Comparison of ENCODE assay signal across 8 cellular contexts in genomic region chr12:120687570-120688289, GRCh38. TPM values are rescaled to one million over a fixed set of nuclear protein-coding genes. Genes with fewer than 3 reads are reported as not detected.
DNase-seq lines count a peak whose midpoint lies in the region; ATAC-seq, FAIRE-seq and TF ChIP-seq lines count a peak whose summit lies in the region.

No MANE protein-coding gene starts in this region.

- DNase-seq in cardiac muscle cell (ENCODE audit: low read depth in 1 of 2, low spot score in 1 of 2) (peak; percentile 42 to 47), Right ventricle myocardium superior (no peak), esophagus muscularis mucosa (ENCODE audit: extremely low spot score) (no peak), pancreas (no peak), iPS-NIHi7 (ENCODE audit: extremely low spot score) (no peak), UCSD-AML1 (lab: John Stamatoyannopoulos, UW; ENCODE audit: unreplicated experiment) (no peak)
- DNase-seq in activated CD8-positive, alpha-beta memory T cell treated with anti-CD3 and anti-CD28 coated beads for 24 hours = peak; percentile 69

- no peak for TF ChIP-seq EP300 in esophagus muscularis mucosa (IDR thresholded peaks at IDR 0.05)

- H3K27me3 ChIP-seq in cardiac muscle cell (no peaks in the 10 kb centered on the region), esophagus muscularis mucosa (no peaks in the 10 kb centered on the region), pancreas (no peaks in the 10 kb centered on the region)

- H3K27ac ChIP-seq in cardiac muscle cell (peak overlapping the region; percentile 97), esophagus muscularis mucosa (replicated peaks in 1 of 4) (peak overlapping the region; percentile 94 to 96 (median 94)), pancreas (peak overlapping the region; percentile 74 to 88 (median 86))

- H3K36me3 ChIP-seq in cardiac muscle cell (no peaks in the 10 kb centered on the region), esophagus muscularis mucosa (peaks cover 0 to under 1% (median 0%) of the 10 kb centered on the region in 4 donors), pancreas (no peaks in the 10 kb centered on the region)

- TF ChIP-seq POLR2A in esophagus muscularis mucosa (IDR thresholded peaks at IDR 0.05; ENCODE audit: low read depth) = no peak

- H3K4me3 ChIP-seq in cardiac muscle cell (peak overlapping the region; percentile 85), esophagus muscularis mucosa (peak overlapping the region; percentile 84 to 98 (median 88)), pancreas (peak overlapping the region; percentile 74 to 99 (median 96))

- no peaks in the 10 kb centered on the region for H3K9me3 ChIP-seq in cardiac muscle cell (ENCODE audit: low read depth)
- H3K9me3 ChIP-seq in esophagus muscularis mucosa = no peaks in the 10 kb centered on the region
- no peaks in the 10 kb centered on the region for H3K9me3 ChIP-seq in pancreas

- intact Hi-C loops in Right ventricle myocardium superior (cut with DNase I) (no loop called here), esophagus muscularis mucosa (cut with DNase I) (loop anchor here (2.0 to 5.0 kb wide), 2 partner anchors 23 to 35 kb away; partner anchors contain the start of gene UNC119B), pancreas (cut with DNase I) (no loop called here)

- H3K4me1 ChIP-seq in cardiac muscle cell (ENCODE audit: low read depth) (peaks cover 25% of the 10 kb centered on the region), esophagus muscularis mucosa (peaks cover 47 to 63% (median 56%) of the 10 kb centered on the region in 4 donors), pancreas (peaks cover 11 to 33% (median 23%) of the 10 kb centered on the region in 3 donors)

- no peak for ATAC-seq in Right ventricle myocardium superior (ENCODE audit: poor library complexity)
- no peak for ATAC-seq in pancreas
- no peak for ATAC-seq in GM21786 (IDR thresholded peaks at IDR 0.05; ENCODE audit: unreplicated experiment)

- WGBS in esophagus muscularis mucosa = 0% methylated on average over 28 of the region's 31 CpGs
- WGBS in pancreas, 2 donors = 1% methylated on average over 30 to 31 of the region's 31 CpGs

- FAIRE-seq in pancreas (lab: Jason Lieb, UNC) = no peak

- no peak for TF ChIP-seq CTCF in cardiac muscle cell (IDR thresholded peaks at IDR 0.05; ENCODE audit: low read depth, low read length)
- TF ChIP-seq CTCF in esophagus muscularis mucosa (IDR thresholded peaks at IDR 0.05) = no peak
- TF ChIP-seq CTCF in pancreas (IDR thresholded peaks at IDR 0.05) = no peak

RNA-seq across cellular contexts. Expression of gene MLEC, which starts 0.8 kb away (rescaled TPM):
- total RNA-seq in cardiac muscle cell (122 and 137 TPM in 2 replicates), Right ventricle myocardium superior (125 TPM), esophagus muscularis mucosa (10 to 100 TPM; 37.8 to 55.5 (median 46.3) TPM), pancreas (100 to 1,000 TPM in 3 of 6 donors, 10 to 100 TPM in 3; 66.8 to 124 (median 100) TPM)
- polyA plus RNA-seq in cardiac muscle cell (159 and 215 TPM in 2 replicates), pancreas (10 to 100 TPM; 25.8 to 33.6 TPM)

RNA-seq across cellular contexts. Expression of gene UNC119B, which starts 22.5 kb away (rescaled TPM):
- total RNA-seq in cardiac muscle cell (22.0 and 28.2 TPM in 2 replicates), Right ventricle myocardium superior (13.4 TPM), esophagus muscularis mucosa (10 to 100 TPM; 20.0 to 30.8 (median 28.5) TPM), pancreas (10 to 100 TPM; 11.8 to 18.9 (median 15.3) TPM)
- polyA plus RNA-seq in cardiac muscle cell (14.1 and 14.7 TPM in 2 replicates), pancreas (10 to 100 TPM in 1 of 2 donors, 1 to 10 TPM in 1; 6.6 to 14.4 TPM)

RNA-seq across cellular contexts. Expression of gene ACADS, which starts 37.9 kb away (rescaled TPM):
- total RNA-seq in cardiac muscle cell = 34.3 and 59.8 TPM in 2 replicates
- polyA plus RNA-seq in cardiac muscle cell = 35.9 and 77.1 TPM in 2 replicates
- 113 TPM for total RNA-seq in Right ventricle myocardium superior
- total RNA-seq in esophagus muscularis mucosa = 10 to 100 TPM; 31.6 to 64.2 (median 46.0) TPM
- total RNA-seq in pancreas = 10 to 100 TPM; 15.2 to 22.8 (median 18.6) TPM
- 10 to 100 TPM; 50.9 to 59.2 TPM for polyA plus RNA-seq in pancreas

RNA-seq across cellular contexts. Expression of gene CABP1, which starts 47.3 kb away (rescaled TPM):
- total RNA-seq in cardiac muscle cell = not detected in 2 replicates
- not detected in 2 replicates for polyA plus RNA-seq in cardiac muscle cell
- 6.5 TPM for total RNA-seq in Right ventricle myocardium superior
- total RNA-seq in esophagus muscularis mucosa = 1 to 10 TPM in 3 of 4 donors, not detected in 1; 1.8 to 2.5 (median 2.5) TPM
- under 1 TPM; 0.12 to 0.87 (median 0.46) TPM for total RNA-seq in pancreas
- 1 to 10 TPM; 3.3 to 5.7 TPM for polyA plus RNA-seq in pancreas

Comparison
In these comparisons a context has a peak if more than half of its experiments do, and no peak if none do; other contexts are left out.
1. DNase-seq: peak in cardiac muscle cell (2 of 2) and activated CD8-positive, alpha-beta memory T cell treated with anti-CD3 and anti-CD28 coated beads for 24 hours (single experiment); none in Right ventricle myocardium superior (single experiment), esophagus muscularis mucosa (single experiment), pancreas (0 of 6), iPS-NIHi7 (single experiment) and UCSD-AML1 (single experiment).
2. Peak in every context shown above with its lines, with median percentiles within 50 percentile points of each other: H3K27ac ChIP-seq and H3K4me3 ChIP-seq.